Comparison of ENCODE assay signal across 19 cellular contexts in genomic region chr4:165106518-165106917, GRCh38. TPM values are rescaled to one million over a fixed set of nuclear protein-coding genes. Genes with fewer than 3 reads are reported as not detected.
A peak's percentile ranks its signal among the peaks of the same experiment; 100 is the strongest.
DNase-seq lines count a peak whose midpoint lies in the region; ATAC-seq, FAIRE-seq and TF ChIP-seq lines count a peak whose summit lies in the region.
"Had no signal": no experiment of that assay in that cellular context is flagged by ENCODE, and none has a peak within 500 bp of the region (broad histone marks: within the 10 kb centered on the region; RNA-seq: fewer than 3 reads in every experiment).

No MANE protein-coding gene starts in this region.

- TF ChIP-seq EP300 in HepG2 (IDR thresholded peaks at IDR 0.05; ENCODE audit: low read depth in 2 of 2, low read length in 2 of 2) (no peak), HepG2 (CRISPR knock-in tag; IDR thresholded peaks at IDR 0.05; ENCODE audit: borderline replicate concordance) (no peak)

- H3K36me3 ChIP-seq in right atrium auricular region = peaks cover 6% of the 10 kb centered on the region
- peaks cover 2 to 12% of the 10 kb centered on the region in 2 experiments; a peak in 2 of 5 replicates for H3K36me3 ChIP-seq in HepG2 (replicated peaks in 1 of 2; ENCODE audit: control insufficient read depth in 1 of 2, insufficient read depth in 2 of 2, low read length in 2 of 2)

- no peak for TF ChIP-seq CTCF in right atrium auricular region (IDR thresholded peaks at IDR 0.05)
- TF ChIP-seq CTCF in HepG2 (CRISPR knock-in tag; IDR thresholded peaks at IDR 0.05) = no peak
- no peak for TF ChIP-seq CTCF in osteocyte (IDR thresholded peaks at IDR 0.05)
- no peak for TF ChIP-seq CTCF in GM10266 (IDR thresholded peaks at IDR 0.05; ENCODE audit: control insufficient read depth, insufficient read depth, low read depth, missing control alignments)

- peaks cover 4% of the 10 kb centered on the region for H3K79me2 ChIP-seq in HepG2 (ENCODE audit: insufficient read depth, low read length)

- CTCF ChIA-PET in HepG2 (lab: Yijun Ruan, JAX; ENCODE audit: low intra/inter-chr PET ratio, low total read pairs) = no interaction called here
- CTCF ChIA-PET in activated naive CD4-positive, alpha-beta T cell treated with anti-CD3 and anti-CD28 coated beads for 36 hours (lab: Charles Lee) = interaction anchor here (0.6 kb wide), 1 partner anchor 42 kb away, joined by 3 read pairs; no protein-coding TSS in a partner anchor
- CTCF ChIA-PET in activated CD4-positive, alpha-beta T cell treated with anti-CD3 and anti-CD28 coated beads for 36 hours (lab: Charles Lee) = interaction anchor here (1.1 to 1.3 kb wide), 2 partner anchors 10 to 30 kb away, joined by 3 to 5 read pairs; no protein-coding TSS in a partner anchor

- POLR2A ChIA-PET in HepG2 (lab: Yijun Ruan, JAX) = no interaction called here
- POLR2A ChIA-PET in activated CD4-positive, alpha-beta T cell treated with anti-CD3 and anti-CD28 coated beads for 36 hours (lab: Charles Lee) = no interaction called here

- H3K4me3 ChIP-seq in right atrium auricular region = no peak overlapping the region
- no peak overlapping the region for H3K4me3 ChIP-seq in HepG2 (replicated peaks in 1 of 3; ENCODE audit: insufficient read depth in 1 of 3, low read depth in 2 of 3, low read length in 3 of 3)
- H3K4me3 ChIP-seq: HAP-1 had no signal

- WGBS in HepG2 (ENCODE audit: low lambda C conversion rate) = 54% methylated on average over 4 of the region's 6 CpGs

- no peak overlapping the region for H3K4me2 ChIP-seq in HepG2 (ENCODE audit: low read depth, low read length)

- BruUV-seq in HepG2 (replicated peaks; lab: Mats Ljungman, UMichigan) = no TSS peak

- no peak for FAIRE-seq in HepG2 (lab: Jason Lieb, UNC)
- FAIRE-seq: GM12891, H1 had no signal

- H3K4me1 ChIP-seq in right atrium auricular region (no peaks in the 10 kb centered on the region), HepG2 (ENCODE audit: insufficient read depth, low read length) (peaks cover 23% of the 10 kb centered on the region)

- in situ Hi-C loops in HepG2 (cut with HindIII; ENCODE audit: extremely low pct_ligation_motif_present, low pct_unique_long_range_greater_than_20kb) = no loop called here

- H3K27me3 Mint-ChIP-seq in osteocyte (ENCODE audit: unreplicated experiment) = no peaks in the 10 kb centered on the region
- H3K27me3 Mint-ChIP-seq in activated naive CD4-positive, alpha-beta T cell treated with anti-CD3 and anti-CD28 coated beads for 36 hours (ENCODE audit: low read depth) = no peaks in the 10 kb centered on the region
- H3K27me3 Mint-ChIP-seq in activated CD4-positive, alpha-beta T cell treated with anti-CD3 and anti-CD28 coated beads for 36 hours = no peaks in the 10 kb centered on the region

- peaks cover 14% of the 10 kb centered on the region for H3K36me3 Mint-ChIP-seq in osteocyte (ENCODE audit: unreplicated experiment)
- H3K36me3 Mint-ChIP-seq in activated naive CD4-positive, alpha-beta T cell treated with anti-CD3 and anti-CD28 coated beads for 36 hours (ENCODE audit: low read depth) = peaks cover 2% of the 10 kb centered on the region
- H3K36me3 Mint-ChIP-seq in activated CD4-positive, alpha-beta T cell treated with anti-CD3 and anti-CD28 coated beads for 36 hours (ENCODE audit: low read depth) = peaks cover 9% of the 10 kb centered on the region

- H3K9me3 ChIP-seq in right atrium auricular region (no peaks in the 10 kb centered on the region), HepG2 (ENCODE audit: low read length) (no peaks in the 10 kb centered on the region)
- H3K9me3 ChIP-seq: HAP-1 had no signal

- H3K9ac ChIP-seq in HepG2 (ENCODE audit: insufficient read depth, low read depth, low read length) = no peak overlapping the region

- H3K9me3 Mint-ChIP-seq in osteocyte (ENCODE audit: unreplicated experiment) = no peaks in the 10 kb centered on the region
- no peaks in the 10 kb centered on the region for H3K9me3 Mint-ChIP-seq in activated naive CD4-positive, alpha-beta T cell treated with anti-CD3 and anti-CD28 coated beads for 36 hours
- H3K9me3 Mint-ChIP-seq in activated CD4-positive, alpha-beta T cell treated with anti-CD3 and anti-CD28 coated beads for 36 hours (ENCODE audit: low read depth) = no peaks in the 10 kb centered on the region
- H3K9me3 Mint-ChIP-seq: CD8-positive, alpha-beta T cell had no signal

- H3K27ac ChIP-seq in right atrium auricular region = no peak overlapping the region
- peak overlapping the region; percentile 5 for H3K27ac ChIP-seq in HepG2 (ENCODE audit: extremely low read length, insufficient read depth, low read length)
- H3K27ac ChIP-seq: 22Rv1 had no signal

- intact Hi-C loops in left ventricle myocardium superior (cut with micrococcal nuclease) = no loop called here
- intact Hi-C loops in HepG2 (cut with micrococcal nuclease; ENCODE audit: unreplicated experiment) = no loop called here
- intact Hi-C loops in activated naive CD4-positive, alpha-beta T cell treated with anti-CD3 and anti-CD28 coated beads for 36 hours (cut with micrococcal nuclease) = no loop called here
- intact Hi-C loops in activated CD4-positive, alpha-beta T cell treated with anti-CD3 and anti-CD28 coated beads for 36 hours (cut with DNase I, micrococcal nuclease) = no loop called here

- peak; percentile 57 for DNase-seq in right atrium auricular region (ENCODE audit: low spot score)
- DNase-seq in left ventricle myocardium superior = no peak
- DNase-seq in HepG2 (ENCODE audit: low spot score) = no peak
- peak; percentile 19 for DNase-seq in osteocyte (ENCODE audit: extremely low spot score, unreplicated experiment)
- no peak for DNase-seq in GM10266 (ENCODE audit: extremely low spot score)
- DNase-seq in activated naive CD4-positive, alpha-beta T cell treated with anti-CD3 and anti-CD28 coated beads for 36 hours = no peak
- DNase-seq in COR-L47 (lab: John Stamatoyannopoulos, UW) = no peak
- DNase-seq in activated CD4-positive, alpha-beta T cell treated with anti-CD3 and anti-CD28 coated beads for 36 hours = no peak
- DNase-seq: CD8-positive, alpha-beta T cell; DMS79 had no signal

- no peak for TF ChIP-seq POLR2A in HepG2 (IDR thresholded peaks at IDR 0.05; ENCODE audit: insufficient read depth in 1 of 2, low read depth in 2 of 2, low read length in 2 of 2)

- peaks cover 3% of the 10 kb centered on the region for H3K4me1 Mint-ChIP-seq in osteocyte (ENCODE audit: unreplicated experiment)
- peaks cover 3% of the 10 kb centered on the region for H3K4me1 Mint-ChIP-seq in activated naive CD4-positive, alpha-beta T cell treated with anti-CD3 and anti-CD28 coated beads for 36 hours (ENCODE audit: low read depth)
- H3K4me1 Mint-ChIP-seq in activated CD4-positive, alpha-beta T cell treated with anti-CD3 and anti-CD28 coated beads for 36 hours = peaks cover 4% of the 10 kb centered on the region

- H3K27ac Mint-ChIP-seq in osteocyte (ENCODE audit: unreplicated experiment) = no peak overlapping the region
- H3K27ac Mint-ChIP-seq in activated naive CD4-positive, alpha-beta T cell treated with anti-CD3 and anti-CD28 coated beads for 36 hours = no peak overlapping the region
- H3K27ac Mint-ChIP-seq in activated CD4-positive, alpha-beta T cell treated with anti-CD3 and anti-CD28 coated beads for 36 hours = no peak overlapping the region
- H3K27ac Mint-ChIP-seq: CD8-positive, alpha-beta T cell had no signal

- no peak overlapping the region for H2AFZ ChIP-seq in HepG2 (ENCODE audit: low read length)

- TF ChIP-seq RAD21 in HepG2 (CRISPR knock-in tag; IDR thresholded peaks at IDR 0.05) = no peak

- ATAC-seq in left ventricle myocardium superior = no peak
- peak; percentile 66 for ATAC-seq in HepG2
- no peak for ATAC-seq in activated CD4-positive, alpha-beta T cell treated with anti-CD3 and anti-CD28 coated beads for 36 hours
- ATAC-seq: CD8-positive, alpha-beta T cell had no signal

- H3K27me3 ChIP-seq in right atrium auricular region (no peaks in the 10 kb centered on the region), HepG2 (ENCODE audit: control insufficient read depth in 1 of 2, insufficient read depth in 2 of 2, low read length in 2 of 2) (no peaks in the 10 kb centered on the region)

- no peak overlapping the region for H3K4me3 Mint-ChIP-seq in osteocyte (ENCODE audit: unreplicated experiment)
- H3K4me3 Mint-ChIP-seq in activated naive CD4-positive, alpha-beta T cell treated with anti-CD3 and anti-CD28 coated beads for 36 hours = no peak overlapping the region
- no peak overlapping the region for H3K4me3 Mint-ChIP-seq in activated CD4-positive, alpha-beta T cell treated with anti-CD3 and anti-CD28 coated beads for 36 hours
- H3K4me3 Mint-ChIP-seq: CD14-positive monocyte; CD8-positive, alpha-beta T cell had no signal

- H4K20me1 ChIP-seq in HepG2 (ENCODE audit: insufficient read depth, low read length) = no peaks in the 10 kb centered on the region

RNA-seq across cellular contexts. Expression of gene TMEM192, which starts 6.1 kb away (rescaled TPM):
- total RNA-seq in right atrium auricular region (10 to 100 TPM; 13.6 to 14.6 TPM), left ventricle myocardium superior (17.8 TPM), HepG2 (2016; rRNA removed; fragmentation: Illumina TruSeq; extraction: Trizol) (14.1 and 19.9 TPM in 2 replicates), osteocyte (17.6 and 23.3 TPM in 2 replicates)
- total RNA-seq in HepG2 (2016; cell fraction: cytosol; rRNA removed; fragmentation: Illumina TruSeq; extraction: Trizol; ENCODE audit: low read depth) = 6.0 and 7.4 TPM in 2 replicates
- total RNA-seq in HepG2 (2016; cell fraction: insoluble cytoplasmic fraction; rRNA removed; fragmentation: Illumina TruSeq; extraction: Trizol) = 18.2 and 20.9 TPM in 2 replicates
- 14.5 and 17.1 TPM in 2 replicates for total RNA-seq in HepG2 (2016; cell fraction: membrane; rRNA removed; fragmentation: Illumina TruSeq; extraction: Trizol)
- 8.5 and 12.5 TPM in 2 replicates for total RNA-seq in HepG2 (2016; cell fraction: nucleus; rRNA removed; fragmentation: Illumina TruSeq; extraction: Trizol)
- 19.3 and 19.8 TPM in 2 replicates for polyA plus RNA-seq in HepG2 (2011; rRNA removed)
- polyA plus RNA-seq in HepG2 (2011; cell fraction: cytosol; rRNA removed) = 11.0 and 18.1 TPM in 2 replicates
- polyA plus RNA-seq in HepG2 (2011; cell fraction: nucleus; rRNA removed) = 3.7 and 4.0 TPM in 2 replicates
- 11.1 and 12.9 TPM in 2 replicates for polyA plus RNA-seq in HepG2 (2012)
- 5.8 and 7.3 TPM in 2 replicates for polyA plus RNA-seq in HepG2 (2016; cell fraction: cytosol; fragmentation: Illumina TruSeq; extraction: Trizol; ENCODE audit: low read depth)
- polyA plus RNA-seq in HepG2 (2016; cell fraction: insoluble cytoplasmic fraction; fragmentation: Illumina TruSeq; extraction: Trizol; ENCODE audit: low read depth) = 12.4 and 13.3 TPM in 2 replicates
- polyA plus RNA-seq in HepG2 (2016; cell fraction: membrane; fragmentation: Illumina TruSeq; extraction: Trizol; ENCODE audit: low read depth) = 11.3 and 13.2 TPM in 2 replicates
- polyA plus RNA-seq in HepG2 (2016; cell fraction: nucleus; fragmentation: Illumina TruSeq; extraction: Trizol; ENCODE audit: insufficient read depth, low read depth) = 11.9 and 12.4 TPM in 2 replicates
- polyA minus RNA-seq in HepG2 (2011; rRNA and poly(A)+ RNA removed; ENCODE audit: low replicate concordance) = 11.5 and 16.2 TPM in 2 replicates
- polyA minus RNA-seq in HepG2 (2011; cell fraction: cytosol; rRNA and poly(A)+ RNA removed) = 7.2 and 15.2 TPM in 2 replicates
- 4.1 and 6.2 TPM in 2 replicates for polyA minus RNA-seq in HepG2 (2011; cell fraction: nucleus; rRNA and poly(A)+ RNA removed)
- total RNA-seq in activated naive CD4-positive, alpha-beta T cell treated with anti-CD3 and anti-CD28 coated beads for 36 hours = 1 to 10 TPM; 6.3 to 8.9 TPM
- total RNA-seq in activated CD4-positive, alpha-beta T cell treated with anti-CD3 and anti-CD28 coated beads for 36 hours = 1 to 10 TPM; 8.8 TPM

RNA-seq across cellular contexts. Expression of gene TRIM75, which starts 52.9 kb away (rescaled TPM):
- not detected for total RNA-seq in right atrium auricular region
- not detected for total RNA-seq in left ventricle myocardium superior
- not detected in 2 replicates for total RNA-seq in HepG2 (2016; rRNA removed; fragmentation: Illumina TruSeq; extraction: Trizol)
- not detected in 2 replicates for total RNA-seq in HepG2 (2016; cell fraction: cytosol; rRNA removed; fragmentation: Illumina TruSeq; extraction: Trizol; ENCODE audit: low read depth)
- total RNA-seq in HepG2 (2016; cell fraction: insoluble cytoplasmic fraction; rRNA removed; fragmentation: Illumina TruSeq; extraction: Trizol) = not detected in 2 replicates
- not detected in 2 replicates for total RNA-seq in HepG2 (2016; cell fraction: membrane; rRNA removed; fragmentation: Illumina TruSeq; extraction: Trizol)
- not detected in 2 replicates for total RNA-seq in HepG2 (2016; cell fraction: nucleus; rRNA removed; fragmentation: Illumina TruSeq; extraction: Trizol)
- polyA plus RNA-seq in HepG2 (2011; rRNA removed) = not detected in 2 replicates
- polyA plus RNA-seq in HepG2 (2011; cell fraction: cytosol; rRNA removed) = not detected in 2 replicates
- not detected in 2 replicates for polyA plus RNA-seq in HepG2 (2011; cell fraction: nucleus; rRNA removed)
- not detected in 2 replicates for polyA plus RNA-seq in HepG2 (2012)
- not detected in 2 replicates for polyA plus RNA-seq in HepG2 (2016; cell fraction: cytosol; fragmentation: Illumina TruSeq; extraction: Trizol; ENCODE audit: low read depth)
- polyA plus RNA-seq in HepG2 (2016; cell fraction: insoluble cytoplasmic fraction; fragmentation: Illumina TruSeq; extraction: Trizol; ENCODE audit: low read depth) = not detected in 2 replicates
- polyA plus RNA-seq in HepG2 (2016; cell fraction: membrane; fragmentation: Illumina TruSeq; extraction: Trizol; ENCODE audit: low read depth) = not detected in 2 replicates
- polyA plus RNA-seq in HepG2 (2016; cell fraction: nucleus; fragmentation: Illumina TruSeq; extraction: Trizol; ENCODE audit: insufficient read depth, low read depth) = not detected in 2 replicates
- not detected in 2 replicates for polyA minus RNA-seq in HepG2 (2011; rRNA and poly(A)+ RNA removed; ENCODE audit: low replicate concordance)
- not detected in 2 replicates for polyA minus RNA-seq in HepG2 (2011; cell fraction: cytosol; rRNA and poly(A)+ RNA removed)
- polyA minus RNA-seq in HepG2 (2011; cell fraction: nucleus; rRNA and poly(A)+ RNA removed) = not detected in 2 replicates
- total RNA-seq in osteocyte = not detected in 2 replicates
- not detected for total RNA-seq in activated naive CD4-positive, alpha-beta T cell treated with anti-CD3 and anti-CD28 coated beads for 36 hours
- total RNA-seq in activated CD4-positive, alpha-beta T cell treated with anti-CD3 and anti-CD28 coated beads for 36 hours = not detected
- total RNA-seq: A673; CD8-positive, alpha-beta T cell; G401; H1; HT-29 had no signal
- polyA plus RNA-seq: BJ, CD14-positive monocyte, H1 had no signal

Comparison
In these comparisons a context has a peak if more than half of its experiments do, and no peak if none do; other contexts are left out.
1. DNase-seq: peak in right atrium auricular region (single experiment) and osteocyte (single experiment); none in left ventricle myocardium superior (single experiment), HepG2 (single experiment), GM10266 (single experiment), activated naive CD4-positive, alpha-beta T cell treated with anti-CD3 and anti-CD28 coated beads for 36 hours (single experiment), COR-L47 (single experiment) and activated CD4-positive, alpha-beta T cell treated with anti-CD3 and anti-CD28 coated beads for 36 hours (single experiment).